ENCODE assay signal across 1 cellular context in the genomic region with DNA sequence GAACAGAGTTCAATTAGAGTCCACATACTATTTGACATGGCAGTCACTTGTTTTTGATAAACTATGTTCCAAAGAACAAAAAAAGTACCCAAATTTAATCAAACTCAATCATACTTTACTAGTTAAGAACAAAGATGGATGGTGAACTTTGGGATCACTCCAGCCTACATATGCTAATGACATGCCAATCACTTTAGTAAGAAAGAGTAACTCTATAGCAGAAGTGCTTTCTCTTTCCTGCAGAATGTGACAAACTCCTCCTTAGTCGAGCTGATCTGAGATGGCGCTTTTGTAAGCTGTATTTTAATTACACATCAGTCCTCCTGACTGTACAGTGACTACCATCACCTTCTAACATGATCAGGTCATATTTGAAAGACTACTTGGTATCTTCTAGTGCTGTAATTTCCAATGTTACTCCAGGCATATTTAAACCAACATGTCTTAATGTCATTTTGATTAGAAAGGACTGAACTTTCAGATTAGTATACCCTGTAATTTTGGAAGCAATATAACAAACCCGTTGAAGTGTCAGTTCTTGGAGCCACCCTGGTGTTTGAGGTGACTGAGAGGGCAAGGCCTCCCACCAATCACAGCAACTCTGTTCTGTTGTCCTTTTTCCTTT.
TF ChIP-seq lines count a peak whose summit lies in the region.

No MANE protein-coding gene starts in this region.

TF ChIP-seq in SK-N-SH, 30 proteins besides CTCF, POLR2A, EP300 and RAD21 (continued from another document):
- TF ChIP-seq, protein P1, sequence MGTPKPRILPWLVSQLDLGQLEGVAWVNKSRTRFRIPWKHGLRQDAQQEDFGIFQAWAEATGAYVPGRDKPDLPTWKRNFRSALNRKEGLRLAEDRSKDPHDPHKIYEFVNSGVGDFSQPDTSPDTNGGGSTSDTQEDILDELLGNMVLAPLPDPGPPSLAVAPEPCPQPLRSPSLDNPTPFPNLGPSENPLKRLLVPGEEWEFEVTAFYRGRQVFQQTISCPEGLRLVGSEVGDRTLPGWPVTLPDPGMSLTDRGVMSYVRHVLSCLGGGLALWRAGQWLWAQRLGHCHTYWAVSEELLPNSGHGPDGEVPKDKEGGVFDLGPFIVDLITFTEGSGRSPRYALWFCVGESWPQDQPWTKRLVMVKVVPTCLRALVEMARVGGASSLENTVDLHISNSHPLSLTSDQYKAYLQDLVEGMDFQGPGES (IDR thresholded peaks at IDR 0.05; ENCODE audit: low read depth, low read length): no peak
- TF ChIP-seq GABPA (IDR thresholded peaks at IDR 0.05; ENCODE audit: low read depth): no peak
- no peak for TF ChIP-seq POLR2AphosphoS5 (IDR thresholded peaks at IDR 0.05; ENCODE audit: low read depth, low read length)
- TF ChIP-seq SIN3A (IDR thresholded peaks at IDR 0.05; ENCODE audit: borderline replicate concordance, low read depth, low read length): no peak
- no peak for TF ChIP-seq PBX3 (IDR thresholded peaks at IDR 0.05)
- no peak for TF ChIP-seq ELF1 (IDR thresholded peaks at IDR 0.05)
- TF ChIP-seq CHD2 (IDR thresholded peaks at IDR 0.05; ENCODE audit: low read length, partially characterized antibody): no peak
